9 cellular contexts compared by ENCODE assay signal in genomic region chr1:169493251-169493650, GRCh38.
"Had no signal": no experiment of that assay in that cellular context is flagged by ENCODE, and none has a peak within 500 bp of the region (broad histone marks: within the 10 kb centered on the region; RNA-seq: fewer than 3 reads in every experiment).

No MANE protein-coding gene starts in this region.

- H3K36me3 ChIP-seq: HAP-1 had no signal

- H3K4me3 Mint-ChIP-seq: HFFc6, IgD-negative memory B cell had no signal

- H3K4me1 ChIP-seq: HAP-1 had no signal

- H3K9me3 ChIP-seq: HAP-1 had no signal

- H3K27ac ChIP-seq: GM23248, HL-60, KMS-11 had no signal

- H3K27ac Mint-ChIP-seq: HFFc6, IgD-negative memory B cell had no signal

- H3K36me3 Mint-ChIP-seq: IgD-negative memory B cell had no signal

- H3K9me3 Mint-ChIP-seq: HFFc6 had no signal

- H3K4me1 Mint-ChIP-seq: IgD-negative memory B cell had no signal

- DNase-seq: GM23248, GOT3, H7, HFFc6, KBM-7 had no signal

- H3K4me3 ChIP-seq: GM23248, HAP-1 had no signal
